20 cellular contexts compared by ENCODE assay signal in genomic region chr5:42531611-42532010, GRCh38.
"Had no signal": no experiment of that assay in that cellular context is flagged by ENCODE, and none has a peak within 500 bp of the region (broad histone marks: within the 10 kb centered on the region; RNA-seq: fewer than 3 reads in every experiment).

No MANE protein-coding gene starts in this region.

- DNase-seq: activated B cell treated with CpG ODN at 0.5 μM for 24 hours; activated CD4-positive, alpha-beta memory T cell treated with anti-CD3 and anti-CD28 coated beads for 36 hours; activated CD4-positive, alpha-beta T cell treated with anti-CD3 and anti-CD28 coated beads for 4 hours; activated naive CD8-positive, alpha-beta T cell treated with anti-CD3 and anti-CD28 coated beads for 36 hours; activated T-cell treated with anti-CD3 and anti-CD28 coated beads for 4 hours; body of pancreas; central memory CD4-positive, alpha-beta T cell; dorsolateral prefrontal cortex; left cardiac atrium; occipital lobe; posterior cingulate gyrus; stimulated activated CD4-positive, alpha-beta T cell treated with anti-CD3 and anti-CD28 coated beads, Interleukin-2, amount 100 ng/mL, for 48 hours; stimulated activated naive CD8-positive, alpha-beta T cell treated with anti-CD3 and anti-CD28 coated beads, Interleukin-15, amount 100 ng/mL, for 72 hours; testis had no signal

- H3K4me3 ChIP-seq: body of pancreas, dorsolateral prefrontal cortex, hepatocyte, skin epidermis, testis had no signal

- H3K4me1 Mint-ChIP-seq: activated B cell treated with CpG ODN at 0.5 μM for 24 hours; activated naive CD8-positive, alpha-beta T cell treated with anti-CD3 and anti-CD28 coated beads for 36 hours; stimulated activated naive CD8-positive, alpha-beta T cell treated with anti-CD3 and anti-CD28 coated beads, Interleukin-15, amount 100 ng/mL, for 72 hours had no signal

- H3K27ac ChIP-seq: body of pancreas, dorsolateral prefrontal cortex, hepatocyte, testis had no signal

- H3K4me3 Mint-ChIP-seq: activated B cell treated with CpG ODN at 0.5 μM for 24 hours; activated CD4-positive, alpha-beta memory T cell treated with anti-CD3 and anti-CD28 coated beads for 36 hours; activated naive CD8-positive, alpha-beta T cell treated with anti-CD3 and anti-CD28 coated beads for 36 hours; activated T-helper 1 cell treated with anti-CD3 and anti-CD28 coated beads, Interleukin-12 subunit alpha, Interleukin-12 subunit beta, Interleukin-2, Interleukin-4 antibody, amounts not matched to agents 30 ng/mL and 10 ng/mL and 1 ng/mL, durations not matched to agents 14 hours and 24 hours and 36 hours; stimulated activated naive CD8-positive, alpha-beta T cell treated with anti-CD3 and anti-CD28 coated beads, Interleukin-15, amount 100 ng/mL, for 72 hours; T-helper 2 cell treated with Interferon-gamma antibody and Interleukin-4, amounts not matched to agents 5 μg/mL and 100 μg/mL, for 36 hours; type B pancreatic cell had no signal

- ATAC-seq: body of pancreas; stimulated activated naive CD8-positive, alpha-beta T cell treated with anti-CD3 and anti-CD28 coated beads, Interleukin-15, amount 100 ng/mL, for 72 hours had no signal

- FAIRE-seq: colon had no signal

- H2AFZ ChIP-seq: hepatocyte had no signal

- H3K27me3 Mint-ChIP-seq: activated B cell treated with CpG ODN at 0.5 μM for 24 hours; activated CD4-positive, alpha-beta memory T cell treated with anti-CD3 and anti-CD28 coated beads for 36 hours; activated naive CD8-positive, alpha-beta T cell treated with anti-CD3 and anti-CD28 coated beads for 36 hours; stimulated activated naive CD8-positive, alpha-beta T cell treated with anti-CD3 and anti-CD28 coated beads, Interleukin-15, amount 100 ng/mL, for 72 hours; type B pancreatic cell had no signal

- H3K36me3 Mint-ChIP-seq: activated CD4-positive, alpha-beta memory T cell treated with anti-CD3 and anti-CD28 coated beads for 36 hours; activated naive CD8-positive, alpha-beta T cell treated with anti-CD3 and anti-CD28 coated beads for 36 hours; type B pancreatic cell had no signal

- H3K9me3 Mint-ChIP-seq: activated T-helper 1 cell treated with anti-CD3 and anti-CD28 coated beads, Interleukin-12 subunit alpha, Interleukin-12 subunit beta, Interleukin-2, Interleukin-4 antibody, amounts not matched to agents 30 ng/mL and 10 ng/mL and 1 ng/mL, durations not matched to agents 14 hours and 24 hours and 36 hours; T-helper 2 cell treated with Interferon-gamma antibody and Interleukin-4, amounts not matched to agents 5 μg/mL and 100 μg/mL, for 36 hours; type B pancreatic cell had no signal

- H3K27me3 ChIP-seq: body of pancreas, dorsolateral prefrontal cortex, hepatocyte, testis had no signal

- H3K9me3 ChIP-seq: body of pancreas, testis had no signal

- H3K4me2 ChIP-seq: hepatocyte had no signal

- H3K27ac Mint-ChIP-seq: activated B cell treated with CpG ODN at 0.5 μM for 24 hours; activated CD4-positive, alpha-beta memory T cell treated with anti-CD3 and anti-CD28 coated beads for 36 hours; activated naive CD8-positive, alpha-beta T cell treated with anti-CD3 and anti-CD28 coated beads for 36 hours; activated T-helper 1 cell treated with anti-CD3 and anti-CD28 coated beads, Interleukin-12 subunit alpha, Interleukin-12 subunit beta, Interleukin-2, Interleukin-4 antibody, amounts not matched to agents 30 ng/mL and 10 ng/mL and 1 ng/mL, durations not matched to agents 14 hours and 24 hours and 36 hours; stimulated activated naive CD8-positive, alpha-beta T cell treated with anti-CD3 and anti-CD28 coated beads, Interleukin-15, amount 100 ng/mL, for 72 hours; T-helper 2 cell treated with Interferon-gamma antibody and Interleukin-4, amounts not matched to agents 5 μg/mL and 100 μg/mL, for 36 hours; type B pancreatic cell had no signal

- H3K4me1 ChIP-seq: body of pancreas, testis had no signal
